Comparison of ENCODE assay signal across 8 cellular contexts in genomic region chr9:90815183-90815943, GRCh38. TPM values are rescaled to one million over a fixed set of nuclear protein-coding genes. Genes with fewer than 3 reads are reported as not detected.
DNase-seq lines count a peak whose midpoint lies in the region; ATAC-seq and TF ChIP-seq lines count a peak whose summit lies in the region.

No MANE protein-coding gene starts in this region.

- peaks cover 4% of the 10 kb centered on the region for H3K27me3 Mint-ChIP-seq in activated T-cell treated with anti-CD3 and anti-CD28 coated beads, Interleukin-2, amount 50 U/mL, for 4 hours (ENCODE audit: low read depth)

- H3K9me3 ChIP-seq in sigmoid colon (no peaks in the 10 kb centered on the region), vagina (no peaks in the 10 kb centered on the region), suprapubic skin (no peaks in the 10 kb centered on the region)

- DNase-seq in NCI-H510A treated with DMSO at 0.1 percent for 48 hours (lab: John Stamatoyannopoulos, UW) = peak; percentile 42
- DNase-seq in NCI-H510A (lab: John Stamatoyannopoulos, UW) = no peak
- DNase-seq in activated T-cell treated with anti-CD3 and anti-CD28 coated beads, Interleukin-2, amount 50 U/mL, for 4 hours = no peak
- DNase-seq in sigmoid colon = peak; percentile 78
- DNase-seq in vagina (ENCODE audit: extremely low spot score in 2 of 2) = no peak
- DNase-seq in suprapubic skin (ENCODE audit: low spot score in 2 of 2) = no peak
- DNase-seq in T-helper 2 cell = no peak

- WGBS in sigmoid colon, 2 donors = 34 to 68% methylated on average over 13 of the region's 13 CpGs
- WGBS in suprapubic skin = 43% methylated on average over 13 of the region's 13 CpGs

- H3K36me3 Mint-ChIP-seq in activated T-cell treated with anti-CD3 and anti-CD28 coated beads, Interleukin-2, amount 50 U/mL, for 4 hours (ENCODE audit: insufficient read depth) = no peaks in the 10 kb centered on the region

- no peaks in the 10 kb centered on the region for H3K4me1 ChIP-seq in sigmoid colon
- peaks cover 2% of the 10 kb centered on the region for H3K4me1 ChIP-seq in vagina
- peaks cover 15% of the 10 kb centered on the region for H3K4me1 ChIP-seq in suprapubic skin

- peaks cover 17% of the 10 kb centered on the region for H3K4me1 Mint-ChIP-seq in activated T-cell treated with anti-CD3 and anti-CD28 coated beads, Interleukin-2, amount 50 U/mL, for 4 hours (ENCODE audit: low read depth)

- H3K4me3 Mint-ChIP-seq in activated T-cell treated with anti-CD3 and anti-CD28 coated beads, Interleukin-2, amount 50 U/mL, for 4 hours = peak overlapping the region; percentile 33

- H3K4me3 ChIP-seq in sigmoid colon (no peak overlapping the region), vagina (no peak overlapping the region), suprapubic skin (no peak overlapping the region)

- H3K36me3 ChIP-seq in sigmoid colon (no peaks in the 10 kb centered on the region), vagina (no peaks in the 10 kb centered on the region), suprapubic skin (no peaks in the 10 kb centered on the region)

- H3K27ac ChIP-seq in sigmoid colon = peak overlapping the region in 2 of 4 donors; percentile 12 to 57
- H3K27ac ChIP-seq in vagina = no peak overlapping the region
- H3K27ac ChIP-seq in suprapubic skin = no peak overlapping the region

- peaks cover 4% of the 10 kb centered on the region for H3K9me3 Mint-ChIP-seq in activated T-cell treated with anti-CD3 and anti-CD28 coated beads, Interleukin-2, amount 50 U/mL, for 4 hours

- ATAC-seq in HG03460 (IDR thresholded peaks at IDR 0.05; ENCODE audit: unreplicated experiment) = peak; percentile 51
- ATAC-seq in activated T-cell treated with anti-CD3 and anti-CD28 coated beads, Interleukin-2, amount 50 U/mL, for 4 hours = peak; percentile 53 to 54

- H3K27me3 ChIP-seq in sigmoid colon (no peaks in the 10 kb centered on the region), vagina (no peaks in the 10 kb centered on the region), suprapubic skin (no peaks in the 10 kb centered on the region)

- TF ChIP-seq POLR2A in sigmoid colon (IDR thresholded peaks at IDR 0.05) = no peak
- TF ChIP-seq POLR2A in vagina (IDR thresholded peaks at IDR 0.05) = no peak
- no peak for TF ChIP-seq POLR2A in suprapubic skin (IDR thresholded peaks at IDR 0.05)

- no peak for TF ChIP-seq CTCF in sigmoid colon (IDR thresholded peaks at IDR 0.05)
- TF ChIP-seq CTCF in vagina (IDR thresholded peaks at IDR 0.05) = no peak
- TF ChIP-seq CTCF in suprapubic skin (IDR thresholded peaks at IDR 0.05) = no peak

- TF ChIP-seq EP300 in sigmoid colon (IDR thresholded peaks at IDR 0.05) (no peak), suprapubic skin (IDR thresholded peaks at IDR 0.05) (no peak)

- intact Hi-C loops in sigmoid colon (cut with DNase I) (no loop called here), vagina (cut with DNase I) (no loop called here)

RNA-seq across cellular contexts. Expression of gene SYK, which starts 13.7 kb away (rescaled TPM):
- total RNA-seq in activated T-cell treated with anti-CD3 and anti-CD28 coated beads, Interleukin-2, amount 50 U/mL, for 4 hours = 1 to 10 TPM in 1 of 3 donors, under 1 TPM in 2; 0.48 to 3.8 (median 0.63) TPM
- 10 to 100 TPM in 3 of 4 donors, 1 to 10 TPM in 1; 7.8 to 16.4 (median 12.0) TPM for total RNA-seq in sigmoid colon
- polyA plus RNA-seq in sigmoid colon = 10 to 100 TPM; 21.6 to 35.8 (median 29.4) TPM
- total RNA-seq in vagina = 12.0 TPM
- 10 to 100 TPM; 22.0 to 31.6 (median 25.0) TPM for total RNA-seq in suprapubic skin

Comparison
In these comparisons a context has a peak if more than half of its experiments do, and no peak if none do; other contexts are left out.
1. DNase-seq: peak in NCI-H510A treated with DMSO at 0.1 percent for 48 hours (single experiment) and sigmoid colon (single experiment); none in NCI-H510A (single experiment), activated T-cell treated with anti-CD3 and anti-CD28 coated beads, Interleukin-2, amount 50 U/mL, for 4 hours (single experiment), vagina (0 of 2), suprapubic skin (0 of 2) and T-helper 2 cell (0 of 5).